Comparison of ENCODE assay signal across 27 cellular contexts in the genomic region with DNA sequence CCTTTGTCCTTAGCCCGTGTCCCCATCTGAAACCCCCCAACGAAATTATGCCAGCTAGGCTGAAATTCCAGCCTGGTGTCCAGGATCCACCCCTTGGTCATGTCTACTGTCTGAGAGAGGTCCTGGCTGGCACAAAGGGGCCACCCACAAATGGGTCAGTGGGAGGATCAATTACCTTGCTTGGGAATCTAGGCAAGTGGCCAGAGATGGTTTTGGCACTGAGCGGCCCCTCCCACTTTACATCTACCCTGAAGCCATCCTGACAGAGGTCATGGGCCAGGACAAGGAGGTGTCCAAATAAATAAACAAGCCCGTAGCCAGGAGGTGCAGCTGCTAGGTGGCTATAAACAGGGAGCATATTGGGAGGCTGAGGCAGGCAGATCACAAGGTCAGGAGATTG.
"Had no signal": no experiment of that assay in that cellular context is flagged by ENCODE, and none has a peak within 500 bp of the region (broad histone marks: within the 10 kb centered on the region; RNA-seq: fewer than 3 reads in every experiment).

No MANE protein-coding gene starts in this region.

- H3K4me1 Mint-ChIP-seq: activated B cell treated with CpG ODN at 0.5 μM for 24 hours; activated naive CD4-positive, alpha-beta T cell treated with anti-CD3 and anti-CD28 coated beads, Interleukin-2, amount 10 ng/mL, durations not matched to agents 7 days and 5 days; activated naive CD8-positive, alpha-beta T cell treated with anti-CD3 and anti-CD28 coated beads for 36 hours; T-helper 17 cell had no signal

- FAIRE-seq: K562, RCC 7860, TTC549 had no signal

- H3K4me3 Mint-ChIP-seq: activated B cell treated with CpG ODN at 0.5 μM for 24 hours; activated CD4-positive, alpha-beta memory T cell treated with anti-CD3 and anti-CD28 coated beads for 36 hours; activated CD4-positive, alpha-beta T cell treated with anti-CD3 and anti-CD28 coated beads, Interleukin-2, amount 10 ng/mL, durations not matched to agents 7 days and 5 days; activated naive CD4-positive, alpha-beta T cell treated with anti-CD3 and anti-CD28 coated beads, Interleukin-2, amount 10 ng/mL, durations not matched to agents 7 days and 5 days; activated naive CD8-positive, alpha-beta T cell treated with anti-CD3 and anti-CD28 coated beads for 36 hours; T-helper 17 cell had no signal

- ATAC-seq: K562, T-helper 17 cell had no signal

- H3K4me3 ChIP-seq: cardiac muscle cell, K562 had no signal

- H3K36me3 Mint-ChIP-seq: activated CD4-positive, alpha-beta memory T cell treated with anti-CD3 and anti-CD28 coated beads for 36 hours; activated naive CD4-positive, alpha-beta T cell treated with anti-CD3 and anti-CD28 coated beads, Interleukin-2, amount 10 ng/mL, durations not matched to agents 7 days and 5 days; activated naive CD8-positive, alpha-beta T cell treated with anti-CD3 and anti-CD28 coated beads for 36 hours had no signal

- H3K27me3 Mint-ChIP-seq: activated CD4-positive, alpha-beta T cell treated with anti-CD3 and anti-CD28 coated beads, Interleukin-2, amount 10 ng/mL, durations not matched to agents 7 days and 5 days; activated naive CD4-positive, alpha-beta T cell treated with anti-CD3 and anti-CD28 coated beads, Interleukin-2, amount 10 ng/mL, durations not matched to agents 7 days and 5 days had no signal

- H3K27me3 ChIP-seq: brain microvascular endothelial cell, cardiac muscle cell had no signal

- DNase-seq: activated B cell treated with CpG ODN at 0.5 μM for 24 hours; activated CD4-positive, alpha-beta memory T cell treated with anti-CD3 and anti-CD28 coated beads for 36 hours; activated CD4-positive, alpha-beta T cell treated with anti-CD3 and anti-CD28 coated beads for 1 hour; activated CD4-positive, alpha-beta T cell treated with anti-CD3 and anti-CD28 coated beads, Interleukin-2, amount 10 ng/mL, durations not matched to agents 7 days and 5 days; activated gamma-delta T cell treated with Interleukin-2 at 50 U/mL for 16 hours; activated naive CD4-positive, alpha-beta T cell treated with anti-CD3 and anti-CD28 coated beads, Interleukin-2, amount 10 ng/mL, durations not matched to agents 7 days and 5 days; activated naive CD8-positive, alpha-beta T cell treated with anti-CD3 and anti-CD28 coated beads for 36 hours; activated T-cell treated with anti-CD3 and anti-CD28 coated beads for 4 hours; activated T-cell treated with anti-CD3 and anti-CD28 coated beads, Interleukin-2, amount 50 U/mL, for 48 hours; brain microvascular endothelial cell; Kasumi-1; NCI-H1092; NCI-H1417 treated with DMSO at 0.1 percent for 48 hours; NCI-H1694; NCI-H2029 treated with DMSO at 0.1 percent for 48 hours; NCI-H345; NCI-H510A treated with DMSO at 0.1 percent for 48 hours; NCI-H69; NK-92 treated with Interleukin-12 subunit alpha and Interleukin-12 subunit beta, amount 100 ng/mL, for 24 hours; SHP77 treated with DMSO at 0.1 percent for 48 hours; T-helper 17 cell; T1000 had no signal

- H3K27ac ChIP-seq: cardiac muscle cell had no signal

- H3K27ac Mint-ChIP-seq: activated B cell treated with CpG ODN at 0.5 μM for 24 hours; activated CD4-positive, alpha-beta memory T cell treated with anti-CD3 and anti-CD28 coated beads for 36 hours; activated CD4-positive, alpha-beta T cell treated with anti-CD3 and anti-CD28 coated beads, Interleukin-2, amount 10 ng/mL, durations not matched to agents 7 days and 5 days; activated naive CD4-positive, alpha-beta T cell treated with anti-CD3 and anti-CD28 coated beads, Interleukin-2, amount 10 ng/mL, durations not matched to agents 7 days and 5 days; activated naive CD8-positive, alpha-beta T cell treated with anti-CD3 and anti-CD28 coated beads for 36 hours; activated T-helper 2 cell treated with anti-CD3 and anti-CD28 coated beads, Interferon-gamma antibody, Interleukin-2, Interleukin-4, amounts not matched to agents 10 μg/mL and 5 μg/mL and 100 μg/mL, durations not matched to agents 14 hours and 24 hours and 36 hours; T-helper 17 cell had no signal

- H3K36me3 ChIP-seq: brain microvascular endothelial cell, cardiac muscle cell had no signal
